ENCODE assay signal across 26 cellular contexts in the genomic region with DNA sequence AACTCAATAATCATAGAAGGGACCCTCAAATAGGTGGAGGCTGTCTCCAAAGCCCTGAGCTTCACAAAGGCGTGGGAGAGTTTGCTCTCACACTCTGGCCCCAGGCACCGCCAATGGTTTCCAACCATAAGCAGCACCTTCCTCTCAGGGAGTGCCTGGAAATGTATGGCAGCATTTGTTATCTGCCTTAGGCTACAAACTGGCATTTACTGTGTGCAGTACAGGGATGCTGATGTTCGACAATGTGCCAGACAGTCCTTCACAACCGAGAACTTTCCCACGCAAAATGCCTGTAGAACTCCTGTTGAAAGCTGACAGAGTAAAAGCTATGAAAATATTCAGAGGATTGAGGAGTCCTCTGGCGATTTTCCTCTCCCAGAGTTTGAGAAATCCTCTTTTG.
"Had no signal": no experiment of that assay in that cellular context is flagged by ENCODE, and none has a peak within 500 bp of the region (broad histone marks: within the 10 kb centered on the region; RNA-seq: fewer than 3 reads in every experiment).

No MANE protein-coding gene starts in this region.

- H3K27ac ChIP-seq: adrenal gland, body of pancreas, colonic mucosa, epithelial cell of prostate had no signal

- ATAC-seq: activated CD4-positive, alpha-beta T cell treated with anti-CD3 and anti-CD28 coated beads for 36 hours; activated CD8-positive, alpha-beta memory T cell treated with anti-CD3 and anti-CD28 coated beads, Interleukin-2, amount 10 ng/mL, durations not matched to agents 7 days and 5 days; activated CD8-positive, alpha-beta T cell treated with anti-CD3 and anti-CD28 coated beads, Interleukin-2, amount 10 ng/mL, durations not matched to agents 7 days and 5 days; activated naive CD8-positive, alpha-beta T cell treated with anti-CD3 and anti-CD28 coated beads, Interleukin-2, amount 50 U/mL, for 24 hours; body of pancreas had no signal

- H3K36me3 ChIP-seq: adrenal gland, colonic mucosa had no signal

- H3K4me3 Mint-ChIP-seq: activated CD4-positive, alpha-beta memory T cell treated with anti-CD3 and anti-CD28 coated beads for 36 hours; activated CD4-positive, alpha-beta T cell treated with anti-CD3 and anti-CD28 coated beads for 36 hours; activated CD4-positive, alpha-beta T cell treated with anti-CD3 and anti-CD28 coated beads, Interleukin-2, amount 10 ng/mL, durations not matched to agents 24 days and 14 days; activated CD8-positive, alpha-beta memory T cell treated with anti-CD3 and anti-CD28 coated beads, Interleukin-2, amount 10 ng/mL, durations not matched to agents 7 days and 5 days; activated CD8-positive, alpha-beta T cell treated with anti-CD3 and anti-CD28 coated beads, Interleukin-2, amount 10 ng/mL, durations not matched to agents 7 days and 5 days; activated naive CD4-positive, alpha-beta T cell treated with anti-CD3 and anti-CD28 coated beads for 36 hours; activated naive CD4-positive, alpha-beta T cell treated with anti-CD3 and anti-CD28 coated beads, Interleukin-2, amount 50 U/mL, for 24 hours; activated naive CD8-positive, alpha-beta T cell treated with anti-CD3 and anti-CD28 coated beads for 36 hours; activated naive CD8-positive, alpha-beta T cell treated with anti-CD3 and anti-CD28 coated beads, Interleukin-2, amount 50 U/mL, for 24 hours; activated T-helper 1 cell treated with anti-CD3 and anti-CD28 coated beads, Interleukin-12 subunit alpha, Interleukin-12 subunit beta, Interleukin-2, Interleukin-4 antibody, amounts not matched to agents 30 ng/mL and 10 ng/mL and 1 ng/mL, durations not matched to agents 14 hours and 24 hours and 36 hours had no signal

- H3K9me3 ChIP-seq: adrenal gland, colonic mucosa had no signal

- H3K27ac Mint-ChIP-seq: activated CD4-positive, alpha-beta memory T cell treated with anti-CD3 and anti-CD28 coated beads for 36 hours; activated CD4-positive, alpha-beta T cell treated with anti-CD3 and anti-CD28 coated beads for 36 hours; activated CD4-positive, alpha-beta T cell treated with anti-CD3 and anti-CD28 coated beads, Interleukin-2, amount 10 ng/mL, durations not matched to agents 24 days and 14 days; activated CD8-positive, alpha-beta memory T cell treated with anti-CD3 and anti-CD28 coated beads, Interleukin-2, amount 10 ng/mL, durations not matched to agents 7 days and 5 days; activated CD8-positive, alpha-beta T cell treated with anti-CD3 and anti-CD28 coated beads, Interleukin-2, amount 10 ng/mL, durations not matched to agents 7 days and 5 days; activated naive CD4-positive, alpha-beta T cell treated with anti-CD3 and anti-CD28 coated beads for 36 hours; activated naive CD8-positive, alpha-beta T cell treated with anti-CD3 and anti-CD28 coated beads for 36 hours; activated naive CD8-positive, alpha-beta T cell treated with anti-CD3 and anti-CD28 coated beads, Interleukin-2, amount 50 U/mL, for 24 hours; activated T-helper 1 cell treated with anti-CD3 and anti-CD28 coated beads, Interleukin-12 subunit alpha, Interleukin-12 subunit beta, Interleukin-2, Interleukin-4 antibody, amounts not matched to agents 30 ng/mL and 10 ng/mL and 1 ng/mL, durations not matched to agents 14 hours and 24 hours and 36 hours; activated T-helper 2 cell treated with anti-CD3 and anti-CD28 coated beads, Interferon-gamma antibody, Interleukin-2, Interleukin-4, amounts not matched to agents 10 μg/mL and 5 μg/mL and 100 μg/mL, durations not matched to agents 14 hours and 24 hours and 36 hours had no signal

- H3K4me1 Mint-ChIP-seq: activated naive CD4-positive, alpha-beta T cell treated with anti-CD3 and anti-CD28 coated beads, Interleukin-2, amount 50 U/mL, for 24 hours had no signal

- H3K4me1 ChIP-seq: adrenal gland, colonic mucosa had no signal

- H3K4me3 ChIP-seq: adrenal gland, body of pancreas, colonic mucosa had no signal

- H3K9me3 Mint-ChIP-seq: activated CD4-positive, alpha-beta T cell treated with anti-CD3 and anti-CD28 coated beads, Interleukin-2, amount 10 ng/mL, durations not matched to agents 24 days and 14 days; activated naive CD4-positive, alpha-beta T cell treated with anti-CD3 and anti-CD28 coated beads for 36 hours; activated naive CD4-positive, alpha-beta T cell treated with anti-CD3 and anti-CD28 coated beads, Interleukin-2, amount 50 U/mL, for 24 hours; activated naive CD8-positive, alpha-beta T cell treated with anti-CD3 and anti-CD28 coated beads for 36 hours; activated naive CD8-positive, alpha-beta T cell treated with anti-CD3 and anti-CD28 coated beads, Interleukin-2, amount 50 U/mL, for 24 hours; activated T-helper 1 cell treated with anti-CD3 and anti-CD28 coated beads, Interleukin-12 subunit alpha, Interleukin-12 subunit beta, Interleukin-2, Interleukin-4 antibody, amounts not matched to agents 30 ng/mL and 10 ng/mL and 1 ng/mL, durations not matched to agents 14 hours and 24 hours and 36 hours had no signal

- DNase-seq: activated CD4-positive, alpha-beta memory T cell treated with anti-CD3 and anti-CD28 coated beads for 36 hours; activated CD4-positive, alpha-beta T cell treated with anti-CD3 and anti-CD28 coated beads for 36 hours; activated CD4-positive, alpha-beta T cell treated with anti-CD3 and anti-CD28 coated beads, Interleukin-2, amount 10 ng/mL, durations not matched to agents 24 days and 14 days; activated CD4-positive, CD25-positive, alpha-beta regulatory T cell; activated CD4-positive, CD25-positive, alpha-beta regulatory T cell treated with anti-CD3 and anti-CD28 coated beads, Interleukin-2, amount 50 U/mL, for 72 hours; activated CD8-positive, alpha-beta memory T cell treated with anti-CD3 and anti-CD28 coated beads, Interleukin-2, amount 10 ng/mL, durations not matched to agents 7 days and 5 days; activated CD8-positive, alpha-beta memory T cell treated with anti-CD3 and anti-CD28 coated beads, Interleukin-2, amount 50 U/mL, for 4 hours; activated CD8-positive, alpha-beta T cell treated with anti-CD3 and anti-CD28 coated beads, Interleukin-2, amount 10 ng/mL, durations not matched to agents 7 days and 5 days; activated effector memory CD4-positive, alpha-beta T cell treated with anti-CD3 and anti-CD28 coated beads, Interleukin-2, amount 50 U/mL, for 16 hours; activated naive CD4-positive, alpha-beta T cell treated with anti-CD3 and anti-CD28 coated beads for 36 hours; activated naive CD8-positive, alpha-beta T cell treated with anti-CD3 and anti-CD28 coated beads for 36 hours; activated naive CD8-positive, alpha-beta T cell treated with anti-CD3 and anti-CD28 coated beads, Interleukin-2, amount 50 U/mL, for 24 hours; activated T-cell treated with anti-CD3 and anti-CD28 coated beads, Interleukin-2, amount 50 U/mL, for 1 hour; activated T-cell treated with anti-CD3 and anti-CD28 coated beads, Interleukin-2, amount 50 U/mL, for 48 hours; adrenal gland; body of pancreas; caudate nucleus; colonic mucosa; effector CD8-positive, alpha-beta T cell; foreskin fibroblast; glutamatergic neuron; T-helper 2 cell had no signal

- H3K27me3 ChIP-seq: body of pancreas, colonic mucosa had no signal

- H3K27me3 Mint-ChIP-seq: activated naive CD4-positive, alpha-beta T cell treated with anti-CD3 and anti-CD28 coated beads, Interleukin-2, amount 50 U/mL, for 24 hours had no signal

- H3K36me3 Mint-ChIP-seq: activated CD4-positive, alpha-beta memory T cell treated with anti-CD3 and anti-CD28 coated beads for 36 hours; activated CD8-positive, alpha-beta memory T cell treated with anti-CD3 and anti-CD28 coated beads, Interleukin-2, amount 10 ng/mL, durations not matched to agents 7 days and 5 days; activated naive CD4-positive, alpha-beta T cell treated with anti-CD3 and anti-CD28 coated beads, Interleukin-2, amount 50 U/mL, for 24 hours; activated naive CD8-positive, alpha-beta T cell treated with anti-CD3 and anti-CD28 coated beads for 36 hours had no signal
